Comparison of ENCODE assay signal across 15 cellular contexts in genomic region chr19:38425222-38425809, GRCh38. TPM values are rescaled to one million over a fixed set of nuclear protein-coding genes. Genes with fewer than 3 reads are reported as not detected.
DNase-seq lines count a peak whose midpoint lies in the region; ATAC-seq, FAIRE-seq and TF ChIP-seq lines count a peak whose summit lies in the region.
"Had no signal": no experiment of that assay in that cellular context is flagged by ENCODE, and none has a peak within 500 bp of the region (broad histone marks: within the 10 kb centered on the region; RNA-seq: fewer than 3 reads in every experiment).

No MANE protein-coding gene starts in this region.

- CTCF ChIA-PET in A549 (lab: Yijun Ruan, JAX): interaction anchor here (0.6 to 11.1 kb wide), 11 partner anchors 10 to 627 kb away, joined by 3 to 116 read pairs (median 3); partner anchors contain the start of genes FAM98C, MRPS12 and SARS2

- H3K9me3 Mint-ChIP-seq in GM23338: no peaks in the 10 kb centered on the region
- H3K9me3 Mint-ChIP-seq in activated naive CD8-positive, alpha-beta T cell treated with anti-CD3 and anti-CD28 coated beads, Interleukin-2, amount 50 U/mL, for 24 hours: no peaks in the 10 kb centered on the region
- H3K9me3 Mint-ChIP-seq: naive thymus-derived CD8-positive, alpha-beta T cell had no signal

- H3K4me3 Mint-ChIP-seq in GM23338: peak overlapping the region; percentile 43; the same call in 1 of the 3 replicates
- H3K4me3 Mint-ChIP-seq in activated naive CD8-positive, alpha-beta T cell treated with anti-CD3 and anti-CD28 coated beads, Interleukin-2, amount 50 U/mL, for 24 hours: peak overlapping the region; percentile 35

- POLR2A ChIA-PET in A549 (lab: Yijun Ruan, JAX): no interaction called here

- H4K20me1 ChIP-seq in GM23338 (replicated peaks; ENCODE audit: insufficient read depth): no peaks in the 10 kb centered on the region

- WGBS in A549 (ENCODE audit: missing lambda C conversion rate): 59% methylated on average over 7 of the region's 7 CpGs

- DNase-seq in A549 (ENCODE audit: low read depth in 1 of 2, low spot score in 1 of 2): no peak
- DNase-seq in GM23338 (ENCODE audit: low spot score): no peak
- no peak for DNase-seq in activated naive CD8-positive, alpha-beta T cell treated with anti-CD3 and anti-CD28 coated beads, Interleukin-2, amount 50 U/mL, for 24 hours
- DNase-seq in mucosa of descending colon: no peak
- DNase-seq in SHP77 treated with DMSO at 0.1 percent for 48 hours (lab: John Stamatoyannopoulos, UW): no peak
- DNase-seq in activated CD8-positive, alpha-beta memory T cell treated with anti-CD3 and anti-CD28 coated beads, Interleukin-2, amount 50 U/mL, for 48 hours: no peak
- DNase-seq in globus pallidus (ENCODE audit: low spot score): no peak
- no peak for DNase-seq in DMS153 treated with DMSO at 0.1 percent for 48 hours (lab: John Stamatoyannopoulos, UW; ENCODE audit: unreplicated experiment)
- DNase-seq: activated effector memory CD4-positive, alpha-beta T cell treated with Interleukin-2 at 50 U/mL for 16 hours; NCI-H1417 treated with DMSO at 0.1 percent for 48 hours; NCI-H524 had no signal

- no peak for TF ChIP-seq EP300 in A549 (IDR thresholded peaks at IDR 0.05)

- H3K4me2 ChIP-seq in A549: no peak overlapping the region
- peak overlapping the region; percentile 56; the same call in 1 of the 2 replicates for H3K4me2 ChIP-seq in GM23338

- no peaks in the 10 kb centered on the region for H3K79me2 ChIP-seq in GM23338 (replicated peaks; ENCODE audit: insufficient read depth)

- no peak for TF ChIP-seq POLR2A in A549 (IDR thresholded peaks at IDR 0.05; ENCODE audit: low read length)

- peak overlapping the region; percentile 66 for H2AFZ ChIP-seq in GM23338

- no peaks in the 10 kb centered on the region for H3K9me2 ChIP-seq in GM23338 (ENCODE audit: insufficient read depth)

- FAIRE-seq in A549 (lab: Jason Lieb, UNC): no peak

- H3K27me3 ChIP-seq in GM23338 (ENCODE audit: insufficient read depth): no peaks in the 10 kb centered on the region

- H3K27ac ChIP-seq in A549 (no peak overlapping the region), GM23338 (ENCODE audit: low read depth) (no peak overlapping the region)

- ATAC-seq in A549 (peak in 1 of 2 experiments; percentile 10; a peak in 2 of 6 replicates), GM23338 (peak; percentile 55), mucosa of descending colon (peak; percentile 18)
- ATAC-seq in activated naive CD8-positive, alpha-beta T cell treated with anti-CD3 and anti-CD28 coated beads, Interleukin-2, amount 50 U/mL, for 24 hours: no peak

- TF ChIP-seq RAD21 in A549 (conservative IDR thresholded peaks at IDR 0.05 in 1 of 2, IDR thresholded peaks at IDR 0.05 in 1 of 2): no peak

- intact Hi-C loops in mucosa of descending colon (cut with DNase I, micrococcal nuclease): no loop called here

- H3F3A ChIP-seq in GM23338 (replicated peaks; ENCODE audit: low read depth): peaks cover 20% of the 10 kb centered on the region; the same call in 1 of the 2 replicates

- H3K4me3 ChIP-seq in A549 (no peak overlapping the region), GM23338 (peak overlapping the region; percentile 46), mucosa of descending colon (no peak overlapping the region)

- peaks cover 9% of the 10 kb centered on the region for H3K4me1 Mint-ChIP-seq in GM23338
- peaks cover 36% of the 10 kb centered on the region for H3K4me1 Mint-ChIP-seq in activated naive CD8-positive, alpha-beta T cell treated with anti-CD3 and anti-CD28 coated beads, Interleukin-2, amount 50 U/mL, for 24 hours

- H3K27ac Mint-ChIP-seq in GM23338: no peak overlapping the region; the same call in 1 of the 2 replicates
- H3K27ac Mint-ChIP-seq in activated naive CD8-positive, alpha-beta T cell treated with anti-CD3 and anti-CD28 coated beads, Interleukin-2, amount 50 U/mL, for 24 hours: no peak overlapping the region

- TF ChIP-seq CTCF in A549 (IDR thresholded peaks at IDR 0.05): no peak
- TF ChIP-seq CTCF in GM23338 (conservative IDR thresholded peaks at IDR 0.05; ENCODE audit: low read depth in 2 of 2): no peak
- TF ChIP-seq CTCF in mucosa of descending colon (IDR thresholded peaks at IDR 0.05): no peak

- H3K4me1 ChIP-seq in A549 (no peaks in the 10 kb centered on the region), GM23338 (ENCODE audit: insufficient read depth) (peaks cover 22% of the 10 kb centered on the region), mucosa of descending colon (ENCODE audit: low read depth) (no peaks in the 10 kb centered on the region)

- H3K9me3 ChIP-seq in A549 (no peaks in the 10 kb centered on the region), mucosa of descending colon (no peaks in the 10 kb centered on the region)

- H3K27me3 Mint-ChIP-seq in GM23338 (ENCODE audit: insufficient read depth, low read depth, poor library complexity): peaks cover 14% of the 10 kb centered on the region
- peaks cover 7% of the 10 kb centered on the region for H3K27me3 Mint-ChIP-seq in activated naive CD8-positive, alpha-beta T cell treated with anti-CD3 and anti-CD28 coated beads, Interleukin-2, amount 50 U/mL, for 24 hours

- H3K36me3 Mint-ChIP-seq in GM23338 (ENCODE audit: low read depth): no peaks in the 10 kb centered on the region
- no peaks in the 10 kb centered on the region for H3K36me3 Mint-ChIP-seq in activated naive CD8-positive, alpha-beta T cell treated with anti-CD3 and anti-CD28 coated beads, Interleukin-2, amount 50 U/mL, for 24 hours (ENCODE audit: low read depth)
- H3K36me3 Mint-ChIP-seq: naive thymus-derived CD8-positive, alpha-beta T cell had no signal

- no peaks in the 10 kb centered on the region for H3K36me3 ChIP-seq in GM23338 (ENCODE audit: insufficient read depth)
- no peaks in the 10 kb centered on the region for H3K36me3 ChIP-seq in mucosa of descending colon (ENCODE audit: low read depth)

TF ChIP-seq in A549, 52 proteins besides CTCF, POLR2A, EP300 and RAD21 (continues in another document):
- peak; percentile 50 for TF ChIP-seq ZFP36 (IDR thresholded peaks at IDR 0.05; ENCODE audit: borderline replicate concordance, partially characterized antibody)

TF ChIP-seq in GM23338, 12 proteins besides CTCF, POLR2A, EP300 and RAD21 (continues in another document):
- TF ChIP-seq STAT1 (IDR thresholded peaks at IDR 0.05; ENCODE audit: unreplicated experiment) (no peak), EZH2 (IDR thresholded peaks at IDR 0.05; ENCODE audit: low read depth, unreplicated experiment) (no peak), POLR2AphosphoS5 (IDR thresholded peaks at IDR 0.05; ENCODE audit: low read depth) (no peak), ZNF114 (CRISPR knock-in tag; IDR thresholded peaks at IDR 0.05) (no peak), CREB1 (CRISPR knock-in tag; IDR thresholded peaks at IDR 0.05; ENCODE audit: low read depth) (no peak)

RNA-seq across cellular contexts. Expression of gene RASGRP4, which starts 0.7 kb away (rescaled TPM):
- polyA plus RNA-seq in A549 (2011; rRNA removed) (0.13 and 0.22 TPM in 2 replicates), A549 (2017; fragmentation: RNase III; extraction: RNeasy Plus Mini Kit Qiagen cat#74134 plus additional on column Dnase treatment) (0.09 to 0.30 TPM (median 0.18 TPM) in 3 replicates), GM23338 (2016; fragmentation: Nextera tagmentation; extraction: Ambion mirVana) (1.5 and 1.6 TPM in 2 replicates)
- polyA plus RNA-seq in A549 (2012; cell fraction: cytosol; rRNA removed): 0.13 and 0.18 TPM in 2 replicates
- polyA plus RNA-seq in A549 (2012; cell fraction: nucleus; rRNA removed): 0.04 and 0.10 TPM in 2 replicates
- 0.12 TPM in 1 of 2 replicates, not detected in the other for polyA minus RNA-seq in A549 (2011; rRNA and poly(A)+ RNA removed)
- 3.6 and 4.1 TPM in 2 replicates for total RNA-seq in GM23338 (2014; rRNA removed; shearing (Covaris generic))
- 1 to 10 TPM in 2 of 3 donors, under 1 TPM in 1; 0.55 to 2.3 (median 2.0) TPM for total RNA-seq in mucosa of descending colon
- total RNA-seq: HT1080; naive thymus-derived CD8-positive, alpha-beta T cell; RPMI7951 had no signal
- polyA plus RNA-seq: BJ had no signal

RNA-seq across cellular contexts. Expression of gene RYR1, which starts 8.2 kb away (rescaled TPM):
- polyA plus RNA-seq in A549 (2011; rRNA removed) (0.87 and 1.4 TPM in 2 replicates), A549 (2017; fragmentation: RNase III; extraction: RNeasy Plus Mini Kit Qiagen cat#74134 plus additional on column Dnase treatment) (3.1 to 4.5 TPM (median 3.7 TPM) in 3 replicates), GM23338 (2016; fragmentation: Nextera tagmentation; extraction: Ambion mirVana) (4.0 and 4.7 TPM in 2 replicates)
- 1.2 and 1.7 TPM in 2 replicates for polyA plus RNA-seq in A549 (2012; cell fraction: cytosol; rRNA removed)
- 0.38 and 1.1 TPM in 2 replicates for polyA plus RNA-seq in A549 (2012; cell fraction: nucleus; rRNA removed)
- polyA minus RNA-seq in A549 (2011; rRNA and poly(A)+ RNA removed): 1.2 and 1.5 TPM in 2 replicates
- total RNA-seq in GM23338 (2014; rRNA removed; shearing (Covaris generic)): 17.3 and 26.7 TPM in 2 replicates
- total RNA-seq in mucosa of descending colon: 1 to 10 TPM in 2 of 3 donors, under 1 TPM in 1; 0.46 to 2.5 (median 1.3) TPM
- total RNA-seq: HT1080, RPMI7951 had no signal

RNA-seq across cellular contexts. Expression of gene FAM98C, which starts 22.4 kb away (rescaled TPM):
- polyA plus RNA-seq in A549 (2011; rRNA removed) (12.8 and 13.8 TPM in 2 replicates), A549 (2017; fragmentation: RNase III; extraction: RNeasy Plus Mini Kit Qiagen cat#74134 plus additional on column Dnase treatment) (19.5 to 20.4 TPM (median 20.1 TPM) in 3 replicates), GM23338 (2016; fragmentation: Nextera tagmentation; extraction: Ambion mirVana) (7.6 and 8.0 TPM in 2 replicates)
- 36.5 and 42.2 TPM in 2 replicates for polyA plus RNA-seq in A549 (2012; cell fraction: cytosol; rRNA removed)
- 70.9 and 89.2 TPM in 2 replicates for polyA plus RNA-seq in A549 (2012; cell fraction: nucleus; rRNA removed)
- 7.9 and 13.8 TPM in 2 replicates for polyA minus RNA-seq in A549 (2011; rRNA and poly(A)+ RNA removed)
- 4.3 and 5.7 TPM in 2 replicates for total RNA-seq in GM23338 (2014; rRNA removed; shearing (Covaris generic))
- 10 to 100 TPM; 24.1 to 42.3 (median 30.1) TPM for total RNA-seq in mucosa of descending colon

RNA-seq across cellular contexts. Expression of gene SPRED3, which starts 36.8 kb away (rescaled TPM):
- polyA plus RNA-seq in A549 (2011; rRNA removed): 3.0 and 3.5 TPM in 2 replicates
- polyA plus RNA-seq in A549 (2012; cell fraction: cytosol; rRNA removed): 2.3 and 2.6 TPM in 2 replicates
- polyA plus RNA-seq in A549 (2012; cell fraction: nucleus; rRNA removed): 11.1 and 12.9 TPM in 2 replicates
- polyA plus RNA-seq in A549 (2017; fragmentation: RNase III; extraction: RNeasy Plus Mini Kit Qiagen cat#74134 plus additional on column Dnase treatment): 2.6 to 3.6 TPM (median 2.8 TPM) in 3 replicates
- polyA minus RNA-seq in A549 (2011; rRNA and poly(A)+ RNA removed): 4.0 and 8.1 TPM in 2 replicates
- 3.9 TPM in 2 replicates for total RNA-seq in GM23338 (2014; rRNA removed; shearing (Covaris generic))
- polyA plus RNA-seq in GM23338 (2016; fragmentation: Nextera tagmentation; extraction: Ambion mirVana): 10.7 and 11.6 TPM in 2 replicates
- total RNA-seq in mucosa of descending colon: under 1 TPM; 0.46 to 0.82 (median 0.80) TPM

RNA-seq across cellular contexts. Expression of gene GGN, which starts 37.5 kb away (rescaled TPM):
- polyA plus RNA-seq in A549 (2011; rRNA removed): not detected in 2 replicates
- 0.08 and 0.22 TPM in 2 replicates for polyA plus RNA-seq in A549 (2012; cell fraction: cytosol; rRNA removed)
- polyA plus RNA-seq in A549 (2012; cell fraction: nucleus; rRNA removed): 0.11 and 0.23 TPM in 2 replicates
- polyA plus RNA-seq in A549 (2017; fragmentation: RNase III; extraction: RNeasy Plus Mini Kit Qiagen cat#74134 plus additional on column Dnase treatment): 0.33 to 0.66 TPM (median 0.46 TPM) in 3 replicates
- polyA minus RNA-seq in A549 (2011; rRNA and poly(A)+ RNA removed): not detected in 2 replicates
- 0.14 and 0.70 TPM in 2 replicates for total RNA-seq in GM23338 (2014; rRNA removed; shearing (Covaris generic))
- polyA plus RNA-seq in GM23338 (2016; fragmentation: Nextera tagmentation; extraction: Ambion mirVana): 1.5 and 2.6 TPM in 2 replicates
- under 1 TPM in 2 of 3 donors, not detected in 1; 0.12 to 0.20 TPM for total RNA-seq in mucosa of descending colon
- total RNA-seq: naive thymus-derived CD8-positive, alpha-beta T cell had no signal
- polyA plus RNA-seq: naive thymus-derived CD8-positive, alpha-beta T cell had no signal
